Comparison of ENCODE assay signal across 1 cellular context in genomic region chr12:31849090-31849687, GRCh38.
TF ChIP-seq lines count a peak whose summit lies in the region.

No MANE protein-coding gene starts in this region.

TF ChIP-seq in IMR-90, 13 proteins besides CTCF, POLR2A, EP300 and RAD21 (continued from another document):
- TF ChIP-seq MAFK (IDR thresholded peaks at IDR 0.05; ENCODE audit: low read depth, low read length) = no peak
- no peak for TF ChIP-seq SMC3 (IDR thresholded peaks at IDR 0.05; ENCODE audit: low read depth, low read length)
- TF ChIP-seq, protein P1, sequence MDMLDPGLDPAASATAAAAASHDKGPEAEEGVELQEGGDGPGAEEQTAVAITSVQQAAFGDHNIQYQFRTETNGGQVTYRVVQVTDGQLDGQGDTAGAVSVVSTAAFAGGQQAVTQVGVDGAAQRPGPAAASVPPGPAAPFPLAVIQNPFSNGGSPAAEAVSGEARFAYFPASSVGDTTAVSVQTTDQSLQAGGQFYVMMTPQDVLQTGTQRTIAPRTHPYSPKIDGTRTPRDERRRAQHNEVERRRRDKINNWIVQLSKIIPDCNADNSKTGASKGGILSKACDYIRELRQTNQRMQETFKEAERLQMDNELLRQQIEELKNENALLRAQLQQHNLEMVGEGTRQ (IDR thresholded peaks at IDR 0.05; ENCODE audit: low read depth, low read length) = no peak
- TF ChIP-seq CEBPB (IDR thresholded peaks at IDR 0.05; ENCODE audit: low read depth, low read length) = no peak
- no peak for TF ChIP-seq CHD1 (IDR thresholded peaks at IDR 0.05; ENCODE audit: low read depth, low read length)
- TF ChIP-seq NFE2L2 (IDR thresholded peaks at IDR 0.05; ENCODE audit: low read depth, low read length) = no peak
- no peak for TF ChIP-seq MXI1 (IDR thresholded peaks at IDR 0.05; ENCODE audit: borderline replicate concordance, low read depth, low read length)
- no peak for TF ChIP-seq RFX5 (IDR thresholded peaks at IDR 0.05; ENCODE audit: low read depth, low read length)
- TF ChIP-seq RCOR1 (IDR thresholded peaks at IDR 0.05; ENCODE audit: insufficient replicate concordance, low read length) = no peak
